Comparison of ENCODE assay signal across 11 cellular contexts in the genomic region with DNA sequence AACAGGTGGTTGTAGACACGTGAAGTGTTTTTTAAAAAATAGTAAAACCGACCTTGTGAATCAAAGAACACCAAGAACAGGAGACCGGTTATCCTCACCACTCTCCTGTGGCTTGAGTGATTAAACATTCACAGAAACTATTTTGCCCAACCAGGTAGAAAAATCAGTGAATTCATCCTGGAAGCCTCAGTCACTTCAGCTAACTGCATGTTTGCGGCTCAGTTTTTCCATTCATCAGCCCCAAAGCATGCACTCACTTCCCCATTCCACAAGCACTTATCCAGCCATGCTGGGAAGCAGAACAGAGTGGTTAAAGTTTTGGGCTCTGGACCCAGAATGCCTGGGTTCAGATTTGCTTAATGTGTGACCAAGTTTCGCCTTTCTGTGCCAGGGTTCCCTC. TPM values are rescaled to one million over a fixed set of nuclear protein-coding genes. Genes with fewer than 3 reads are reported as not detected.
DNase-seq lines count a peak whose midpoint lies in the region; ATAC-seq, FAIRE-seq and TF ChIP-seq lines count a peak whose summit lies in the region.
"Had no signal": no experiment of that assay in that cellular context is flagged by ENCODE, and none has a peak within 500 bp of the region (broad histone marks: within the 10 kb centered on the region; RNA-seq: fewer than 3 reads in every experiment).

No MANE protein-coding gene starts in this region.

- ATAC-seq in HCT116 (no peak), GM19452 (IDR thresholded peaks at IDR 0.05; ENCODE audit: unreplicated experiment) (no peak)
- ATAC-seq: effector memory CD8-positive, alpha-beta T cell had no signal

- H3K9me3 ChIP-seq in HCT116 (ENCODE audit: control insufficient read depth in 1 of 2, insufficient read depth in 1 of 2, low read depth in 1 of 2, low read length in 2 of 2) (no peaks in the 10 kb centered on the region), keratinocyte (ENCODE audit: control insufficient read depth, low read depth, low read length) (no peaks in the 10 kb centered on the region), HAP-1 (no peaks in the 10 kb centered on the region)

- H3K4me1 ChIP-seq in ACC112 (ENCODE audit: control insufficient read depth, insufficient read depth, low read length, unreplicated experiment) (peaks cover 9% of the 10 kb centered on the region), HCT116 (ENCODE audit: control insufficient read depth in 1 of 2, insufficient read depth in 2 of 2, low read length in 2 of 2) (peaks cover 14 to 32% of the 10 kb centered on the region in 2 experiments), keratinocyte (ENCODE audit: control insufficient read depth, extremely low read depth, insufficient read depth, low read length) (peaks cover 25% of the 10 kb centered on the region), HAP-1 (no peaks in the 10 kb centered on the region)

- no peaks in the 10 kb centered on the region for H3K9me1 ChIP-seq in keratinocyte (ENCODE audit: control insufficient read depth, extremely low read depth, insufficient read depth, low read length)

- TF ChIP-seq RAD21 in HCT116 (IDR thresholded peaks at IDR 0.05; ENCODE audit: low read depth): no peak

- in situ Hi-C loops in HAP-1 (cut with MboI; ENCODE audit: low sequenced_read_pairs): no loop called here

- POLR2A ChIA-PET in HCT116 (lab: Charles Lee): no interaction called here

- TF ChIP-seq POLR2A in HCT116 (IDR thresholded peaks at IDR 0.05; ENCODE audit: borderline replicate concordance, extremely low read depth, insufficient read depth, insufficient read length): no peak

- no peak overlapping the region; the same call in 1 of the 2 replicates for H3K4me2 ChIP-seq in HCT116 (ENCODE audit: low read length)
- peak overlapping the region; percentile 63 for H3K4me2 ChIP-seq in keratinocyte (ENCODE audit: control insufficient read depth, extremely low read depth, insufficient read depth, low read depth, low read length)
- H3K4me2 ChIP-seq: PC-9 had no signal

- peaks cover 46% of the 10 kb centered on the region for H3K27me3 ChIP-seq in ACC112 (ENCODE audit: insufficient read depth, low read length)
- no peaks in the 10 kb centered on the region for H3K27me3 ChIP-seq in HCT116 (ENCODE audit: insufficient read depth, low read length)
- no peaks in the 10 kb centered on the region for H3K27me3 ChIP-seq in keratinocyte (ENCODE audit: control insufficient read depth, extremely low read depth, insufficient read depth, low read length)
- peaks cover 11% of the 10 kb centered on the region; the same call in 1 of the 2 replicates for H3K27me3 ChIP-seq in HAP-1 (ENCODE audit: low read depth)

- DNase-seq in HCT116 (ENCODE audit: low read depth, low spot score) (no peak), astrocyte of the hippocampus (ENCODE audit: low read depth, low spot score) (peak; percentile 90), keratinocyte (ENCODE audit: low read depth, low spot score) (no peak), HAP-1 (ENCODE audit: low spot score in 2 of 2) (no peak), NCI-H345 (lab: John Stamatoyannopoulos, UW) (no peak), NCI-H82 treated with DMSO at 0.1 percent for 48 hours (lab: John Stamatoyannopoulos, UW; ENCODE audit: unreplicated experiment) (no peak)
- DNase-seq: effector memory CD8-positive, alpha-beta T cell had no signal

- H3K36me3 ChIP-seq in ACC112 (ENCODE audit: insufficient read depth, low read length): no peaks in the 10 kb centered on the region
- no peaks in the 10 kb centered on the region for H3K36me3 ChIP-seq in HCT116 (ENCODE audit: control insufficient read depth in 1 of 2, insufficient read depth in 2 of 2, low read length in 2 of 2)
- no peaks in the 10 kb centered on the region for H3K36me3 ChIP-seq in keratinocyte (ENCODE audit: control insufficient read depth in 2 of 2, extremely low read depth in 1 of 2, insufficient read depth in 2 of 2, low read length in 2 of 2)
- H3K36me3 ChIP-seq in HAP-1 (replicated peaks): no peaks in the 10 kb centered on the region

- BruUV-seq in HCT116 (replicated peaks; lab: Mats Ljungman, UMichigan): no TSS peak

- RAD21 ChIA-PET in HCT116 (lab: Charles Lee; ENCODE audit: low non-redundant PET in 1 of 2, low total read pairs in 2 of 2, uncharacterized antibody in 2 of 2, unreplicated experiment in 2 of 2): no interaction called here

- dilution Hi-C loops in keratinocyte (cut with MboI; ENCODE audit: extremely low pct_ligation_motif_present, low sequenced_read_pairs): no loop called here

- H4K20me1 ChIP-seq in HCT116 (ENCODE audit: insufficient read depth) (no peaks in the 10 kb centered on the region), keratinocyte (ENCODE audit: control insufficient read depth, extremely low read depth, insufficient read depth, low read length) (no peaks in the 10 kb centered on the region)

- peak; percentile 65 for FAIRE-seq in keratinocyte (lab: Jason Lieb, UNC)

- intact Hi-C loops in HCT116 (cut with micrococcal nuclease): no loop called here

- H3K9ac ChIP-seq in HCT116 (ENCODE audit: low read length) (no peak overlapping the region), keratinocyte (ENCODE audit: control insufficient read depth, extremely low read depth, insufficient read depth, low read length) (no peak overlapping the region)

- H3K79me2 ChIP-seq in ACC112 (ENCODE audit: control insufficient read depth, insufficient read depth, low read length, unreplicated experiment) (no peaks in the 10 kb centered on the region), HCT116 (ENCODE audit: insufficient read depth, low read length) (no peaks in the 10 kb centered on the region), keratinocyte (ENCODE audit: control insufficient read depth, insufficient read depth, low read length) (no peaks in the 10 kb centered on the region)

- H2AFZ ChIP-seq in ACC112 (ENCODE audit: low read length, unreplicated experiment) (no peak overlapping the region), HCT116 (ENCODE audit: low read depth, low read length, poor library complexity, severe bottlenecking) (no peak overlapping the region), keratinocyte (ENCODE audit: control insufficient read depth, low read length) (no peak overlapping the region)
- H2AFZ ChIP-seq: PC-9 had no signal

- H3K4me3 ChIP-seq in ACC112 (ENCODE audit: low read depth, low read length) (peak overlapping the region; percentile 71; the same call in 1 of the 2 replicates), HCT116 (replicated peaks in 1 of 2; ENCODE audit: low read depth in 1 of 2, low read length in 2 of 2) (no peak overlapping the region), keratinocyte (ENCODE audit: control insufficient read depth in 2 of 3, extremely low read depth in 1 of 3, insufficient read depth in 2 of 3, low read depth in 1 of 3, low read length in 3 of 3) (peak overlapping the region in 2 of 3 experiments; percentile 8 to 39), HAP-1 (no peak overlapping the region)
- H3K4me3 ChIP-seq: PC-9 had no signal

- H3K27ac ChIP-seq in ACC112 (ENCODE audit: low read depth, low read length) (no peak overlapping the region), HCT116 (ENCODE audit: low read depth, low read length) (no peak overlapping the region), keratinocyte (ENCODE audit: control insufficient read depth, insufficient read depth, low read length) (no peak overlapping the region)
- H3K27ac ChIP-seq: PC-9 had no signal

- CTCF ChIA-PET in HCT116 (lab: Charles Lee): no interaction called here

- no peaks in the 10 kb centered on the region for H3K9me2 ChIP-seq in HCT116 (ENCODE audit: insufficient read depth)

- TF ChIP-seq CTCF in HCT116 (IDR thresholded peaks at IDR 0.05 in 2 of 3, conservative IDR thresholded peaks at IDR 0.05 in 1 of 3; ENCODE audit: borderline replicate concordance in 1 of 3, insufficient read depth in 1 of 3, low read depth in 2 of 3, low read length in 2 of 3) (no peak), keratinocyte (optimal IDR thresholded peaks at IDR 0.05 in 1 of 3, IDR thresholded peaks at IDR 0.05 in 1 of 3, conservative IDR thresholded peaks at IDR 0.05 in 1 of 3; ENCODE audit: extremely low read depth in 1 of 3, insufficient read depth in 2 of 3, low read length in 3 of 3) (no peak)

RNA-seq across cellular contexts. Expression of gene LRRN4, which starts 2.4 kb away (rescaled TPM):
- total RNA-seq in HCT116 (2021; ENCODE audit: unreplicated experiment): 0.10 TPM
- polyA plus RNA-seq in HCT116 (2012): 0.17 and 0.24 TPM in 2 replicates
- polyA plus RNA-seq in keratinocyte: 0.04 to 0.54 TPM (median 0.14 TPM) in 3 replicates
- not detected for polyA plus RNA-seq in keratinocyte (2011; ENCODE audit: low read depth)
- 0.02 and 0.05 TPM in 2 replicates for polyA plus RNA-seq in keratinocyte (2011; cell fraction: cytosol; rRNA removed)
- 0.14 and 0.17 TPM in 2 replicates for polyA plus RNA-seq in keratinocyte (2011; cell fraction: nucleus; rRNA removed)
- polyA plus RNA-seq in keratinocyte (2012; ENCODE audit: low replicate concordance): 0.07 and 0.49 TPM in 2 replicates
- 0.26 to 1.0 TPM in 2 of 3 replicates, not detected in the other for polyA minus RNA-seq in keratinocyte
- polyA minus RNA-seq in keratinocyte (2011; cell fraction: cytosol; rRNA and poly(A)+ RNA removed): not detected
- polyA minus RNA-seq in keratinocyte (2011; cell fraction: nucleus; rRNA and poly(A)+ RNA removed): not detected in 2 replicates
- total RNA-seq: activated CD8-positive, alpha-beta memory T cell treated with anti-CD3 and anti-CD28 coated beads for 36 hours had no signal

RNA-seq across cellular contexts. Expression of gene CRLS1, which starts 45.6 kb away (rescaled TPM):
- 36.7 TPM for total RNA-seq in HCT116 (2021; ENCODE audit: unreplicated experiment)
- polyA plus RNA-seq in HCT116 (2012): 24.3 and 27.8 TPM in 2 replicates
- polyA plus RNA-seq in keratinocyte: 40.4 to 104 TPM (median 85.6 TPM) in 3 replicates
- 7.7 TPM for polyA plus RNA-seq in keratinocyte (2011; ENCODE audit: low read depth)
- 40.2 and 96.2 TPM in 2 replicates for polyA plus RNA-seq in keratinocyte (2011; cell fraction: cytosol; rRNA removed)
- polyA plus RNA-seq in keratinocyte (2011; cell fraction: nucleus; rRNA removed): 54.9 and 58.0 TPM in 2 replicates
- polyA plus RNA-seq in keratinocyte (2012; ENCODE audit: low replicate concordance): 31.7 and 37.5 TPM in 2 replicates
- polyA minus RNA-seq in keratinocyte: 42.9 to 63.8 TPM (median 43.4 TPM) in 3 replicates
- 22.4 TPM for polyA minus RNA-seq in keratinocyte (2011; cell fraction: cytosol; rRNA and poly(A)+ RNA removed)
- 12.7 and 19.8 TPM in 2 replicates for polyA minus RNA-seq in keratinocyte (2011; cell fraction: nucleus; rRNA and poly(A)+ RNA removed)

Comparison
In these comparisons a context has a peak if more than half of its experiments do, and no peak if none do; other contexts are left out.
1. H3K4me3 ChIP-seq: peak in ACC112 (single experiment) and keratinocyte (2 of 3); none in HCT116 (0 of 2) and HAP-1 (single experiment).